Comparison of ENCODE assay signal across 8 cellular contexts in the genomic region with DNA sequence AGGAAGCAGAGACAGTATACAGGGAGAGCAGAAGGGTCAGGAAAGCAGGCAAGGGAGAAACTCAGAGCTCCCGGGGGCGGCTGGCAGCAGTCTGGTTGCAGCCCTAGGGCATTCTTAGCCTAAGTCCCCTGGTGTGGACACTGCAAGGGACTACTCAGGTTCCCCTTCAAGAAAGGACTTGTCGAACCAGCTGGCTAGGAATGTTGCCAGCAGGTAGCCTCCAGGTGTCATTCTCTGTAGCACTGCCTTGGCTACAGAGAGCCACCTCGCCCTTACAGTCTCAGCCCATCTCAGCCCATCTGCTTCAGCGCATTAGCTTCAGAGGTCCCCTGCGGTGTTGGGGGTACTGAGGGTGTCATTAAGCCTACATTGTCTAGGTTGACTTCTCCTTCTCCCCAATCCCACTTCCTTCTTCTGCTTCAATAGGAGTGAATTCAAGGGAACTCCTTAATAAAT. TPM values are rescaled to one million over a fixed set of nuclear protein-coding genes. Genes with fewer than 3 reads are reported as not detected.
A peak's percentile ranks its signal among the peaks of the same experiment; 100 is the strongest.
DNase-seq lines count a peak whose midpoint lies in the region; ATAC-seq, FAIRE-seq and TF ChIP-seq lines count a peak whose summit lies in the region.

No MANE protein-coding gene starts in this region.

- H3K4me1 ChIP-seq in BLaER1 treated with 17β-estradiol and CSF1 and Interleukin-3, amounts not matched to agents 10 nM and 100 nM: peaks cover 50 to 76% (median 67%) of the 10 kb centered on the region in 10 experiments
- H3K4me1 ChIP-seq in RWPE2 (ENCODE audit: insufficient read depth, poor library complexity, severe bottlenecking) (peaks cover 47% of the 10 kb centered on the region), foreskin keratinocyte (peaks cover 23% of the 10 kb centered on the region)

- peak overlapping the region; percentile 78 to 99 (median 93) for H3K4me2 ChIP-seq in BLaER1 treated with 17β-estradiol and CSF1 and Interleukin-3, amounts not matched to agents 10 nM and 100 nM

- DNase-seq in GM19239 (ENCODE audit: insufficient read length, low spot score) (no peak), RWPE2 (ENCODE audit: low spot score) (no peak), foreskin keratinocyte (peak in 1 of 2 donors; percentile 50), amniotic stem cell (lab: John Stamatoyannopoulos, UW) (no peak)
- no peak for DNase-seq in activated CD4-positive, alpha-beta T cell treated with anti-CD3 and anti-CD28 coated beads for 48 hours

- H3K27me3 ChIP-seq in BLaER1 treated with 17β-estradiol and CSF1 and Interleukin-3, amounts not matched to agents 10 nM and 100 nM: no peaks in the 10 kb centered on the region
- no peaks in the 10 kb centered on the region for H3K27me3 ChIP-seq in RWPE2 (ENCODE audit: insufficient read depth, poor library complexity, severe bottlenecking)
- H3K27me3 ChIP-seq in foreskin keratinocyte: no peaks in the 10 kb centered on the region

- no peaks in the 10 kb centered on the region for H3K36me3 ChIP-seq in BLaER1 treated with 17β-estradiol and CSF1 and Interleukin-3, amounts not matched to agents 10 nM and 100 nM
- no peaks in the 10 kb centered on the region for H3K36me3 ChIP-seq in RWPE2 (ENCODE audit: low read depth)

- H4K20me1 ChIP-seq in BLaER1 treated with 17β-estradiol and CSF1 and Interleukin-3, amounts not matched to agents 10 nM and 100 nM: no peaks in the 10 kb centered on the region

- ATAC-seq in RWPE2 (ENCODE audit: low read depth): peak; percentile 49
- ATAC-seq in foreskin keratinocyte: peak; percentile 64
- no peak for ATAC-seq in HG03025 (IDR thresholded peaks at IDR 0.05; ENCODE audit: low FRiP score, unreplicated experiment)
- no peak for ATAC-seq in HG03159 (IDR thresholded peaks at IDR 0.05; ENCODE audit: unreplicated experiment)

- TF ChIP-seq CTCF in RWPE2 (IDR thresholded peaks at IDR 0.05; ENCODE audit: poor library complexity, severe bottlenecking): no peak
- TF ChIP-seq CTCF in foreskin keratinocyte (conservative IDR thresholded peaks at IDR 0.05): no peak

- peak; percentile 45 for FAIRE-seq in GM19239 (lab: Jason Lieb, UNC)

- no peaks in the 10 kb centered on the region for H3K9me3 ChIP-seq in BLaER1 treated with 17β-estradiol and CSF1 and Interleukin-3, amounts not matched to agents 10 nM and 100 nM (replicated peaks in 1 of 11)
- no peaks in the 10 kb centered on the region for H3K9me3 ChIP-seq in RWPE2 (ENCODE audit: severe bottlenecking)

- peak overlapping the region in 8 of 10 experiments; percentile 9 to 58 (median 48); a peak in 11 of 20 replicates for H3K4me3 ChIP-seq in BLaER1 treated with 17β-estradiol and CSF1 and Interleukin-3, amounts not matched to agents 10 nM and 100 nM
- H3K4me3 ChIP-seq in RWPE2 (ENCODE audit: severe bottlenecking): no peak overlapping the region

- peak overlapping the region; percentile 15 to 92 (median 87); a peak in 21 of 22 replicates for H3K27ac ChIP-seq in BLaER1 treated with 17β-estradiol and CSF1 and Interleukin-3, amounts not matched to agents 10 nM and 100 nM
- H3K27ac ChIP-seq in RWPE2 (ENCODE audit: poor library complexity, severe bottlenecking): peak overlapping the region; percentile 94
- H3K27ac ChIP-seq in foreskin keratinocyte: no peak overlapping the region

- peak overlapping the region in 8 of 11 experiments; percentile 74 to 82 (median 78); a peak in 15 of 22 replicates for H3K9ac ChIP-seq in BLaER1 treated with 17β-estradiol and CSF1 and Interleukin-3, amounts not matched to agents 10 nM and 100 nM

RNA-seq across cellular contexts. Expression of gene TMSB10, which starts 11.3 kb away (rescaled TPM):
- 7,809 and 8,573 TPM in 2 replicates for total RNA-seq in foreskin keratinocyte
- polyA plus RNA-seq in foreskin keratinocyte: 12,196 and 12,994 TPM in 2 replicates

RNA-seq across cellular contexts. Expression of gene TRABD2A, which starts 13.3 kb away (rescaled TPM):
- 1.1 and 1.5 TPM in 2 replicates for total RNA-seq in foreskin keratinocyte
- polyA plus RNA-seq in foreskin keratinocyte: 0.45 and 1.6 TPM in 2 replicates

Comparison
In these comparisons a context has a peak if more than half of its experiments do, and no peak if none do; other contexts are left out.
1. ATAC-seq: peak in RWPE2 (single experiment) and foreskin keratinocyte (single experiment); none in HG03025 (single experiment) and HG03159 (single experiment).